Comparison of ENCODE assay signal across 1 cellular context in the genomic region with DNA sequence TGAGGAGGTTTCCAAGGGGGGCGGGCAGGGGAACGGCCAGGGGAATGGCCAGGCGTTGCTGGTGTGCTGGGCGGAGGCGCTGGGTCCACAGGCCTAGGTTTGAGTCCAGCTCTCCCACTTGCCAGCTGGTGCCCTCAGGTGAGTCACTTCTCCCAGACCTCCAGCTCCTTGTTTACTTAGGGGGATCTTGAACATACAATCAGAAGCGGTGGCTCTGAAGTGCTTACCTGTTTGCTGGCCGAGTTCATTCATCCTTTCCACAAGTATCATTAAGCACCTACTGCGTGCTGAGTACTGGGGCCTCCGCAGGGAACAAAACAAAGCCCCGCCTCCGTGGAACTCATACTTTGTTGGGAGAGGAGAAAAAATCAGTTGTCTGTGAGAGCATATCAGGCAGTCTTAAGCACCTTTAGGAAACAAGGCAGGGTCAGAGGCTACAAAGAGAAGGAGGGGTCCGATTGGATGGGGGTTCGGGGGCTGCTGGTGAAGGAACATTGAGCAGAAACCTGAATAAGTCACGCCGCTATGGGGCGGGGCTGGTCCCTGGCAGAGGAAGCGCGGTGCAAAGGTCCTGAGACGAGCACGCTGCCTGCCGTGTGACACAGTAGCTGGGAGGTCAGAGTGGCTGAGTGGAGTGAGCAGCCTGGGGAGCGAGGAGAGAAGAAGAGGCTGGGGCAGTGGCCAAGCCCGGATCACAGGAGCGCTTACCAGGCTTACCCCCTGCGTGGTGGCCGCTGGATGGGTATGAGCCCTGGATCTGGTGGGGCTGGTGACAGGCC.
A peak's percentile ranks its signal among the peaks of the same experiment; 100 is the strongest.
TF ChIP-seq lines count a peak whose summit lies in the region.

No MANE protein-coding gene starts in this region.

TF ChIP-seq in HepG2, 621 proteins besides CTCF, POLR2A, EP300 and RAD21 (continues in another document):
- TF ChIP-seq, protein P1, sequence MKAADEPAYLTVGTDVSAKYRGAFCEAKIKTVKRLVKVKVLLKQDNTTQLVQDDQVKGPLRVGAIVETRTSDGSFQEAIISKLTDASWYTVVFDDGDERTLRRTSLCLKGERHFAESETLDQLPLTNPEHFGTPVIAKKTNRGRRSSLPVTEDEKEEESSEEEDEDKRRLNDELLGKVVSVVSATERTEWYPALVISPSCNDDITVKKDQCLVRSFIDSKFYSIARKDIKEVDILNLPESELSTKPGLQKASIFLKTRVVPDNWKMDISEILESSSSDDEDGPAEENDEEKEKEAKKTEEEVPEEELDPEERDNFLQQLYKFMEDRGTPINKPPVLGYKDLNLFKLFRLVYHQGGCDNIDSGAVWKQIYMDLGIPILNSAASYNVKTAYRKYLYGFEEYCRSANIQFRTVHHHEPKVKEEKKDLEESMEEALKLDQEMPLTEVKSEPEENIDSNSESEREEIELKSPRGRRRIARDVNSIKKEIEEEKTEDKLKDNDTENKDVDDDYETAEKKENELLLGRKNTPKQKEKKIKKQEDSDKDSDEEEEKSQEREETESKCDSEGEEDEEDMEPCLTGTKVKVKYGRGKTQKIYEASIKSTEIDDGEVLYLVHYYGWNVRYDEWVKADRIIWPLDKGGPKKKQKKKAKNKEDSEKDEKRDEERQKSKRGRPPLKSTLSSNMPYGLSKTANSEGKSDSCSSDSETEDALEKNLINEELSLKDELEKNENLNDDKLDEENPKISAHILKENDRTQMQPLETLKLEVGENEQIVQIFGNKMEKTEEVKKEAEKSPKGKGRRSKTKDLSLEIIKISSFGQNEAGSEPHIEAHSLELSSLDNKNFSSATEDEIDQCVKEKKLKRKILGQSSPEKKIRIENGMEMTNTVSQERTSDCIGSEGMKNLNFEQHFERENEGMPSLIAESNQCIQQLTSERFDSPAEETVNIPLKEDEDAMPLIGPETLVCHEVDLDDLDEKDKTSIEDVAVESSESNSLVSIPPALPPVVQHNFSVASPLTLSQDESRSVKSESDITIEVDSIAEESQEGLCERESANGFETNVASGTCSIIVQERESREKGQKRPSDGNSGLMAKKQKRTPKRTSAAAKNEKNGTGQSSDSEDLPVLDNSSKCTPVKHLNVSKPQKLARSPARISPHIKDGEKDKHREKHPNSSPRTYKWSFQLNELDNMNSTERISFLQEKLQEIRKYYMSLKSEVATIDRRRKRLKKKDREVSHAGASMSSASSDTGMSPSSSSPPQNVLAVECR (CRISPR knock-in tag; IDR thresholded peaks at IDR 0.05; ENCODE audit: borderline replicate concordance) = peak; percentile 38; the same call in 1 of the 2 replicates
- TF ChIP-seq, protein P2, sequence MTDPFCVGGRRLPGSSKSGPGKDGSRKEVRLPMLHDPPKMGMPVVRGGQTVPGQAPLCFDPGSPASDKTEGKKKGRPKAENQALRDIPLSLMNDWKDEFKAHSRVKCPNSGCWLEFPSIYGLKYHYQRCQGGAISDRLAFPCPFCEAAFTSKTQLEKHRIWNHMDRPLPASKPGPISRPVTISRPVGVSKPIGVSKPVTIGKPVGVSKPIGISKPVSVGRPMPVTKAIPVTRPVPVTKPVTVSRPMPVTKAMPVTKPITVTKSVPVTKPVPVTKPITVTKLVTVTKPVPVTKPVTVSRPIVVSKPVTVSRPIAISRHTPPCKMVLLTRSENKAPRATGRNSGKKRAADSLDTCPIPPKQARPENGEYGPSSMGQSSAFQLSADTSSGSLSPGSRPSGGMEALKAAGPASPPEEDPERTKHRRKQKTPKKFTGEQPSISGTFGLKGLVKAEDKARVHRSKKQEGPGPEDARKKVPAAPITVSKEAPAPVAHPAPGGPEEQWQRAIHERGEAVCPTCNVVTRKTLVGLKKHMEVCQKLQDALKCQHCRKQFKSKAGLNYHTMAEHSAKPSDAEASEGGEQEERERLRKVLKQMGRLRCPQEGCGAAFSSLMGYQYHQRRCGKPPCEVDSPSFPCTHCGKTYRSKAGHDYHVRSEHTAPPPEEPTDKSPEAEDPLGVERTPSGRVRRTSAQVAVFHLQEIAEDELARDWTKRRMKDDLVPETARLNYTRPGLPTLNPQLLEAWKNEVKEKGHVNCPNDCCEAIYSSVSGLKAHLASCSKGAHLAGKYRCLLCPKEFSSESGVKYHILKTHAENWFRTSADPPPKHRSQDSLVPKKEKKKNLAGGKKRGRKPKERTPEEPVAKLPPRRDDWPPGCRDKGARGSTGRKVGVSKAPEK (CRISPR knock-in tag; IDR thresholded peaks at IDR 0.05; ENCODE audit: borderline replicate concordance) = no peak
- TF ChIP-seq, protein P3, sequence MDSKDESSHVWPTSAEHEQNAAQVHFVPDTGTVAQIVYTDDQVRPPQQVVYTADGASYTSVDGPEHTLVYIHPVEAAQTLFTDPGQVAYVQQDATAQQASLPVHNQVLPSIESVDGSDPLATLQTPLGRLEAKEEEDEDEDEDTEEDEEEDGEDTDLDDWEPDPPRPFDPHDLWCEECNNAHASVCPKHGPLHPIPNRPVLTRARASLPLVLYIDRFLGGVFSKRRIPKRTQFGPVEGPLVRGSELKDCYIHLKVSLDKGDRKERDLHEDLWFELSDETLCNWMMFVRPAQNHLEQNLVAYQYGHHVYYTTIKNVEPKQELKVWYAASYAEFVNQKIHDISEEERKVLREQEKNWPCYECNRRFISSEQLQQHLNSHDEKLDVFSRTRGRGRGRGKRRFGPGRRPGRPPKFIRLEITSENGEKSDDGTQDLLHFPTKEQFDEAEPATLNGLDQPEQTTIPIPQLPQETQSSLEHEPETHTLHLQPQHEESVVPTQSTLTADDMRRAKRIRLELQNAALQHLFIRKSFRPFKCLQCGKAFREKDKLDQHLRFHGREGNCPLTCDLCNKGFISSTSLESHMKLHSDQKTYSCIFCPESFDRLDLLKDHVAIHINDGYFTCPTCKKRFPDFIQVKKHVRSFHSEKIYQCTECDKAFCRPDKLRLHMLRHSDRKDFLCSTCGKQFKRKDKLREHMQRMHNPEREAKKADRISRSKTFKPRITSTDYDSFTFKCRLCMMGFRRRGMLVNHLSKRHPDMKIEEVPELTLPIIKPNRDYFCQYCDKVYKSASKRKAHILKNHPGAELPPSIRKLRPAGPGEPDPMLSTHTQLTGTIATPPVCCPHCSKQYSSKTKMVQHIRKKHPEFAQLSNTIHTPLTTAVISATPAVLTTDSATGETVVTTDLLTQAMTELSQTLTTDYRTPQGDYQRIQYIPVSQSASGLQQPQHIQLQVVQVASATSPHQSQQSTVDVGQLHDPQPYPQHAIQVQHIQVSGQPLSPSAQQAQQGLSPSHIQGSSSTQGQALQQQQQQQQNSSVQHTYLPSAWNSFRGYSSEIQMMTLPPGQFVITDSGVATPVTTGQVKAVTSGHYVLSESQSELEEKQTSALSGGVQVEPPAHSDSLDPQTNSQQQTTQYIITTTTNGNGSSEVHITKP (CRISPR knock-in tag; IDR thresholded peaks at IDR 0.05; ENCODE audit: low read depth) = no peak
- TF ChIP-seq SAP130 (CRISPR knock-in tag; IDR thresholded peaks at IDR 0.05; ENCODE audit: low read depth) (peak; percentile 39), ZNF768 (CRISPR knock-in tag; IDR thresholded peaks at IDR 0.05) (peak; percentile 35; the same call in 1 of the 2 replicates), ZFP62 (CRISPR knock-in tag; IDR thresholded peaks at IDR 0.05) (no peak), ZNF253 (CRISPR knock-in tag; IDR thresholded peaks at IDR 0.05; ENCODE audit: borderline replicate concordance) (no peak), HOXA9 (CRISPR knock-in tag; IDR thresholded peaks at IDR 0.05; ENCODE audit: borderline replicate concordance) (no peak), RXRA (CRISPR knock-in tag; IDR thresholded peaks at IDR 0.05) (peak; percentile 26; the same call in 1 of the 2 replicates), FOSL2 (CRISPR knock-in tag; IDR thresholded peaks at IDR 0.05) (peak; percentile 91), ZNF282 (IDR thresholded peaks at IDR 0.05; ENCODE audit: partially characterized antibody) (no peak), MTA1 (CRISPR knock-in tag; IDR thresholded peaks at IDR 0.05; ENCODE audit: borderline replicate concordance) (0 out of 2 replicates have a peak, but pooled peaks have one; percentile 47), KDM2A (CRISPR knock-in tag; IDR thresholded peaks at IDR 0.05; ENCODE audit: borderline replicate concordance, low read depth) (peak; percentile 52; the same call in 1 of the 2 replicates), HNF4A (CRISPR knock-in tag; IDR thresholded peaks at IDR 0.05) (peak; percentile 68), ZMYM3 (CRISPR knock-in tag; IDR thresholded peaks at IDR 0.05) (peak; percentile 68), ATF1 (CRISPR knock-in tag; IDR thresholded peaks at IDR 0.05) (no peak), POLR2G (IDR thresholded peaks at IDR 0.05; ENCODE audit: low read depth, low read length) (0 out of 2 replicates have a peak, but pooled peaks have one; percentile 7), FOXA1 (IDR thresholded peaks at IDR 0.05) (no peak), FOXA1 (CRISPR knock-in tag; IDR thresholded peaks at IDR 0.05) (peak; percentile 67), BRD4 (CRISPR knock-in tag; IDR thresholded peaks at IDR 0.05) (no peak), ZSCAN25 (CRISPR knock-in tag; IDR thresholded peaks at IDR 0.05) (0 out of 2 replicates have a peak, but pooled peaks have one; percentile 27)
- TF ChIP-seq, protein P4, sequence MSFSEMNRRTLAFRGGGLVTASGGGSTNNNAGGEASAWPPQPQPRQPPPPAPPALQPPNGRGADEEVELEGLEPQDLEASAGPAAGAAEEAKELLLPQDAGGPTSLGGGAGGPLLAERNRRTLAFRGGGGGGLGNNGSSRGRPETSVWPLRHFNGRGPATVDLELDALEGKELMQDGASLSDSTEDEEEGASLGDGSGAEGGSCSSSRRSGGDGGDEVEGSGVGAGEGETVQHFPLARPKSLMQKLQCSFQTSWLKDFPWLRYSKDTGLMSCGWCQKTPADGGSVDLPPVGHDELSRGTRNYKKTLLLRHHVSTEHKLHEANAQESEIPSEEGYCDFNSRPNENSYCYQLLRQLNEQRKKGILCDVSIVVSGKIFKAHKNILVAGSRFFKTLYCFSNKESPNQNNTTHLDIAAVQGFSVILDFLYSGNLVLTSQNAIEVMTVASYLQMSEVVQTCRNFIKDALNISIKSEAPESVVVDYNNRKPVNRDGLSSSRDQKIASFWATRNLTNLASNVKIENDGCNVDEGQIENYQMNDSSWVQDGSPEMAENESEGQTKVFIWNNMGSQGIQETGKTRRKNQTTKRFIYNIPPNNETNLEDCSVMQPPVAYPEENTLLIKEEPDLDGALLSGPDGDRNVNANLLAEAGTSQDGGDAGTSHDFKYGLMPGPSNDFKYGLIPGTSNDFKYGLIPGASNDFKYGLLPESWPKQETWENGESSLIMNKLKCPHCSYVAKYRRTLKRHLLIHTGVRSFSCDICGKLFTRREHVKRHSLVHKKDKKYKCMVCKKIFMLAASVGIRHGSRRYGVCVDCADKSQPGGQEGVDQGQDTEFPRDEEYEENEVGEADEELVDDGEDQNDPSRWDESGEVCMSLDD (CRISPR knock-in tag; IDR thresholded peaks at IDR 0.05; ENCODE audit: borderline replicate concordance) = peak; percentile 44; the same call in 1 of the 2 replicates
- TF ChIP-seq, protein P5, sequence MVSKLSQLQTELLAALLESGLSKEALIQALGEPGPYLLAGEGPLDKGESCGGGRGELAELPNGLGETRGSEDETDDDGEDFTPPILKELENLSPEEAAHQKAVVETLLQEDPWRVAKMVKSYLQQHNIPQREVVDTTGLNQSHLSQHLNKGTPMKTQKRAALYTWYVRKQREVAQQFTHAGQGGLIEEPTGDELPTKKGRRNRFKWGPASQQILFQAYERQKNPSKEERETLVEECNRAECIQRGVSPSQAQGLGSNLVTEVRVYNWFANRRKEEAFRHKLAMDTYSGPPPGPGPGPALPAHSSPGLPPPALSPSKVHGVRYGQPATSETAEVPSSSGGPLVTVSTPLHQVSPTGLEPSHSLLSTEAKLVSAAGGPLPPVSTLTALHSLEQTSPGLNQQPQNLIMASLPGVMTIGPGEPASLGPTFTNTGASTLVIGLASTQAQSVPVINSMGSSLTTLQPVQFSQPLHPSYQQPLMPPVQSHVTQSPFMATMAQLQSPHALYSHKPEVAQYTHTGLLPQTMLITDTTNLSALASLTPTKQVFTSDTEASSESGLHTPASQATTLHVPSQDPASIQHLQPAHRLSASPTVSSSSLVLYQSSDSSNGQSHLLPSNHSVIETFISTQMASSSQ (IDR thresholded peaks at IDR 0.05; ENCODE audit: low read depth) = no peak
- TF ChIP-seq, protein P5 (CRISPR knock-in tag; IDR thresholded peaks at IDR 0.05; ENCODE audit: borderline replicate concordance) = no peak
- TF ChIP-seq, protein P6, sequence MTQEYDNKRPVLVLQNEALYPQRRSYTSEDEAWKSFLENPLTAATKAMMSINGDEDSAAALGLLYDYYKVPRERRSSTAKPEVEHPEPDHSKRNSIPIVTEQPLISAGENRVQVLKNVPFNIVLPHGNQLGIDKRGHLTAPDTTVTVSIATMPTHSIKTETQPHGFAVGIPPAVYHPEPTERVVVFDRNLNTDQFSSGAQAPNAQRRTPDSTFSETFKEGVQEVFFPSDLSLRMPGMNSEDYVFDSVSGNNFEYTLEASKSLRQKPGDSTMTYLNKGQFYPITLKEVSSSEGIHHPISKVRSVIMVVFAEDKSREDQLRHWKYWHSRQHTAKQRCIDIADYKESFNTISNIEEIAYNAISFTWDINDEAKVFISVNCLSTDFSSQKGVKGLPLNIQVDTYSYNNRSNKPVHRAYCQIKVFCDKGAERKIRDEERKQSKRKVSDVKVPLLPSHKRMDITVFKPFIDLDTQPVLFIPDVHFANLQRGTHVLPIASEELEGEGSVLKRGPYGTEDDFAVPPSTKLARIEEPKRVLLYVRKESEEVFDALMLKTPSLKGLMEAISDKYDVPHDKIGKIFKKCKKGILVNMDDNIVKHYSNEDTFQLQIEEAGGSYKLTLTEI (CRISPR knock-in tag; conservative IDR thresholded peaks at IDR 0.05) = no peak
- TF ChIP-seq, protein P7, sequence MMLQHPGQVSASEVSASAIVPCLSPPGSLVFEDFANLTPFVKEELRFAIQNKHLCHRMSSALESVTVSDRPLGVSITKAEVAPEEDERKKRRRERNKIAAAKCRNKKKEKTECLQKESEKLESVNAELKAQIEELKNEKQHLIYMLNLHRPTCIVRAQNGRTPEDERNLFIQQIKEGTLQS (CRISPR knock-in tag; IDR thresholded peaks at IDR 0.05) = 0 out of 2 replicates have a peak, but pooled peaks have one; percentile 24
- TF ChIP-seq, protein P8, sequence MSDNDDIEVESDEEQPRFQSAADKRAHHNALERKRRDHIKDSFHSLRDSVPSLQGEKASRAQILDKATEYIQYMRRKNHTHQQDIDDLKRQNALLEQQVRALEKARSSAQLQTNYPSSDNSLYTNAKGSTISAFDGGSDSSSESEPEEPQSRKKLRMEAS (IDR thresholded peaks at IDR 0.05) = peak; percentile 65; the same call in 1 of the 2 replicates
